ENCODE assay signal across 17 cellular contexts in the genomic region with DNA sequence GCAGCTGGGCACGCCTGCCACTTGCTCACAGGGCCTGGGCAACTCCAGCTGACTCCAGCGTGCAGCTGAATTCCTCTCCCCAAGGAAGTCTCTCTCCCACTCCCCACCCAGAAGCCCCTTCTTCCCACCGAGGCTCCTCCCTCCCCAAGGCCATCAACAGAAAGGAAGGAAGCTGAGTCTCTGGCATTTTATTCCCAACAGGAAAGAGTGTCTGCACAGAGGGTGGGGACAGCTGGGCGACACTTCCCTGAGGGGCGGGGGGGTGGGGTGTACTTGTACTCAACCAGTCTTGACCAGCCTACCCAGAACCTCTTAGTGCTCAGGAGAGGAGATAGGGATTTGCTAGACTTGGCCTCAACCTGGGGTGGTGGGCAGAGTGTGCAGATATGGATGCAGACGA. TPM values are rescaled to one million over a fixed set of nuclear protein-coding genes. Genes with fewer than 3 reads are reported as not detected.
DNase-seq lines count a peak whose midpoint lies in the region; ATAC-seq and TF ChIP-seq lines count a peak whose summit lies in the region.
"Had no signal": no experiment of that assay in that cellular context is flagged by ENCODE, and none has a peak within 500 bp of the region (broad histone marks: within the 10 kb centered on the region; RNA-seq: fewer than 3 reads in every experiment).

A gene with protein sequence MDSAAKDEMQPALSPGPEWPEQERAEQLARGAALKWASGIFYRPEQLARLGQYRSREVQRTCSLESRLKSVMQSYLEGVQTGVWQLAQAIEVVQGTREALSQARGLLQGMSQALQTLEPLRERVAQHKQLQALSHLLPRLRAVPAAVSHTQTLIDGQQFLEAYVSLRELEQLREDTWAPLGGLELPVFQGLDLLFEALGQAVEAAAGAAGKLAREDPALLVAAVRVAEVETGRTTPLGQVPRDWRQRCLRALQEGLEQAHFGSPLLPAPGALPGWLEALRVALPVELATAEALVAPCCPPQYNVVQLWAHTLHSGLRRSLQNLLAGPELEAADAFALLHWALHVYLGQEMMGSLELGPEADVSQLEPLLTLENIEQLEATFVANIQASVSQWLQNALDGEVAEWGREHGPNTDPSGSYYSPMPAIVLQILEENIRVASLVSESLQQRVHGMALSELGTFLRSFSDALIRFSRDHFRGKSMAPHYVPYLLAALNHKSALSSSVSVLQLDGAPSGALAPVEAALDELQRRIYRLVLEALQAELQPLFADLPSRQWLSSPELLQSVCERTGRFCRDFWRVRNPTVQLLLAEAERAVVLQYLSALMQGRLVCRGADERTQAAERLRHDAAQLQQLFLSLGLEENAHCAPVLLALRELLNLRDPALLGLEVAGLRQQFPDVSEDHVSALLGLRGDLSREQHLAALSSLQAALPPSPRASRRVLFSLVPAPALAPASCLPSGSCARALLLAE (minus strand): TSS at position 96 of the 400 bp plus-strand sequence. CDS start 460 bp downstream, outside the sequence.

- DNase-seq in NCI-H82 (lab: John Stamatoyannopoulos, UW) (peak; percentile 23), NCI-H82 treated with DMSO at 0.1 percent for 48 hours (lab: John Stamatoyannopoulos, UW; ENCODE audit: unreplicated experiment) (no peak), NCI-H69 (lab: John Stamatoyannopoulos, UW) (peak; percentile 7), endothelial cell (ENCODE audit: low spot score) (no peak), HuH-7.5 (ENCODE audit: low spot score) (no peak), AG08395 (ENCODE audit: low spot score) (no peak)
- DNase-seq: activated CD8-positive, alpha-beta T cell treated with anti-CD3 and anti-CD28 coated beads for 36 hours; amniotic stem cell; CD4-positive, CD25-positive, alpha-beta regulatory T cell; HFFc6; mucosa of descending colon; NCI-H187 treated with DMSO at 0.1 percent for 48 hours; NCI-H510A; stimulated activated naive B cell treated with anti-CD40 and anti-IgM and Interleukin-4, amounts not matched to agents 10 μg/mL and 1 μg/mL and 100 μg/mL, for 72 hours had no signal

- H3K27me3 Mint-ChIP-seq in endothelial cell (ENCODE audit: unreplicated experiment) (peaks cover 15% of the 10 kb centered on the region), nephron (ENCODE audit: low read depth) (peaks cover 9% of the 10 kb centered on the region)

- peaks cover 64% of the 10 kb centered on the region for H3K4me1 Mint-ChIP-seq in endothelial cell (ENCODE audit: unreplicated experiment)
- peaks cover 33% of the 10 kb centered on the region for H3K4me1 Mint-ChIP-seq in nephron

- no peak for ATAC-seq in HG02588 (IDR thresholded peaks at IDR 0.05; ENCODE audit: unreplicated experiment)
- ATAC-seq: activated CD8-positive, alpha-beta T cell treated with anti-CD3 and anti-CD28 coated beads for 36 hours; stimulated activated naive B cell treated with anti-CD40 and anti-IgM and Interleukin-4, amounts not matched to agents 10 μg/mL and 1 μg/mL and 100 μg/mL, for 72 hours had no signal

- TF ChIP-seq CTCF in endothelial cell (IDR thresholded peaks at IDR 0.05; ENCODE audit: unreplicated experiment) (no peak), nephron (IDR thresholded peaks at IDR 0.05; ENCODE audit: unreplicated experiment in 3 of 3) (no peak)

- H3K36me3 Mint-ChIP-seq in endothelial cell (ENCODE audit: low read depth, unreplicated experiment): peaks cover 27% of the 10 kb centered on the region
- H3K36me3 Mint-ChIP-seq in nephron (ENCODE audit: low read depth): peaks cover 10% of the 10 kb centered on the region

- H3K27ac Mint-ChIP-seq in endothelial cell (ENCODE audit: unreplicated experiment): peak within 1 kb of the TSS; percentile 91
- peak within 1 kb of the TSS in 2 of 3 experiments; percentile 6 to 23 for H3K27ac Mint-ChIP-seq in nephron
- H3K27ac Mint-ChIP-seq: HFFc6; stimulated activated naive B cell treated with anti-CD40 and anti-IgM and Interleukin-4, amounts not matched to agents 10 μg/mL and 1 μg/mL and 100 μg/mL, for 72 hours had no signal

- H3K9me3 Mint-ChIP-seq in endothelial cell (ENCODE audit: unreplicated experiment) (no peaks in the 10 kb centered on the region), nephron (no peaks in the 10 kb centered on the region)
- H3K9me3 Mint-ChIP-seq: activated CD8-positive, alpha-beta T cell treated with anti-CD3 and anti-CD28 coated beads for 36 hours; CD4-positive, CD25-positive, alpha-beta regulatory T cell; HFFc6; stimulated activated naive B cell treated with anti-CD40 and anti-IgM and Interleukin-4, amounts not matched to agents 10 μg/mL and 1 μg/mL and 100 μg/mL, for 72 hours had no signal

- H3K4me3 Mint-ChIP-seq in endothelial cell (ENCODE audit: unreplicated experiment) (peak within 1 kb of the TSS; percentile 87), nephron (peak within 1 kb of the TSS; percentile 86 to 93 (median 89))

RNA-seq across cellular contexts. Expression of the gene that starts here (rescaled TPM):
- total RNA-seq in endothelial cell (ENCODE audit: unreplicated experiment): 150 TPM
- total RNA-seq: OCI-LY7 had no signal

Comparison
In these comparisons a context has a peak if more than half of its experiments do, and no peak if none do; other contexts are left out.
1. DNase-seq: peak in NCI-H82 (single experiment) and NCI-H69 (single experiment); none in NCI-H82 treated with DMSO at 0.1 percent for 48 hours (single experiment), endothelial cell (single experiment), HuH-7.5 (single experiment) and AG08395 (single experiment).